11 cellular contexts compared by ENCODE assay signal in the genomic region with DNA sequence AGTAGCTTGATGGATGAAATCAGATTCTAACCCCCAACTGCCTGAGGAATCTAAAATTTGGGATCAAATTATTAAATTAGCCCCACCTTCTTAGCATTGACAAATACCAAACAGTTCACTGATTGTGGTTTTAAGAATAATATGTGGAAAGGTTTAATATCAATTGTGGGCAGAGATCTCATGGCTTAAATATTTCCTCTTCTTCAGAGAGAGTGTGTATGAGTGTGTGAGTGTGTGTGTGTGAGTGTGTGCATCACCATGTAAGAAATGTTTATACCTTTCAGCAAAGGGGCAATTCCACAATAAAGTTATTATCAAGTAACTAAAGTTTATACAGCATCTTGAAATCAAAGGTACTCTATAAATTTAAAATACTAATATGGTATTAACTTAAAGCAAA. TPM values are rescaled to one million over a fixed set of nuclear protein-coding genes. Genes with fewer than 3 reads are reported as not detected.
DNase-seq lines count a peak whose midpoint lies in the region; ATAC-seq and TF ChIP-seq lines count a peak whose summit lies in the region.
"Had no signal": no experiment of that assay in that cellular context is flagged by ENCODE, and none has a peak within 500 bp of the region (broad histone marks: within the 10 kb centered on the region; RNA-seq: fewer than 3 reads in every experiment).

No MANE protein-coding gene starts in this region.

- no peak for ATAC-seq in activated CD8-positive, alpha-beta T cell treated with anti-CD3 and anti-CD28 coated beads for 36 hours
- ATAC-seq in activated CD8-positive, alpha-beta T cell treated with anti-CD3 and anti-CD28 coated beads, Interleukin-2, amount 10 ng/mL, durations not matched to agents 7 days and 5 days: no peak
- no peak for ATAC-seq in HG03565 (IDR thresholded peaks at IDR 0.05; ENCODE audit: unreplicated experiment)
- ATAC-seq in GM21825 (IDR thresholded peaks at IDR 0.05; ENCODE audit: unreplicated experiment): no peak

- POLR2A ChIA-PET in activated CD8-positive, alpha-beta T cell treated with anti-CD3 and anti-CD28 coated beads for 36 hours (lab: Charles Lee): interaction anchor here (2.0 kb wide), 1 partner anchor 153 kb away, joined by 9 read pairs; a partner anchor contains a TSS
- POLR2A ChIA-PET in activated CD8-positive, alpha-beta T cell treated with anti-CD3 and anti-CD28 coated beads, Interleukin-2, amount 10 ng/mL, durations not matched to agents 7 days and 5 days (lab: Charles Lee): no interaction called here

- no peak overlapping the region for H3K27ac Mint-ChIP-seq in activated CD8-positive, alpha-beta T cell treated with anti-CD3 and anti-CD28 coated beads for 36 hours
- H3K27ac Mint-ChIP-seq in activated CD8-positive, alpha-beta T cell treated with anti-CD3 and anti-CD28 coated beads, Interleukin-2, amount 10 ng/mL, durations not matched to agents 7 days and 5 days: no peak overlapping the region
- no peak overlapping the region for H3K27ac Mint-ChIP-seq in T-helper 2 cell treated with Interferon-gamma antibody and Interleukin-4, amounts not matched to agents 5 μg/mL and 100 μg/mL, for 36 hours

- peaks cover 36% of the 10 kb centered on the region for H3K4me1 Mint-ChIP-seq in activated CD8-positive, alpha-beta T cell treated with anti-CD3 and anti-CD28 coated beads for 36 hours (ENCODE audit: low read depth)
- H3K4me1 Mint-ChIP-seq in activated CD8-positive, alpha-beta T cell treated with anti-CD3 and anti-CD28 coated beads, Interleukin-2, amount 10 ng/mL, durations not matched to agents 7 days and 5 days (ENCODE audit: low read depth): peaks cover 41% of the 10 kb centered on the region
- H3K4me1 Mint-ChIP-seq in T-helper 2 cell treated with Interferon-gamma antibody and Interleukin-4, amounts not matched to agents 5 μg/mL and 100 μg/mL, for 36 hours (ENCODE audit: low read depth): peaks cover 30% of the 10 kb centered on the region

- CTCF ChIA-PET in activated CD8-positive, alpha-beta T cell treated with anti-CD3 and anti-CD28 coated beads for 36 hours (lab: Charles Lee): interaction anchor here (2.3 kb wide), 1 partner anchor 10 kb away, joined by 11 read pairs; no protein-coding TSS in a partner anchor
- CTCF ChIA-PET in activated CD8-positive, alpha-beta T cell treated with anti-CD3 and anti-CD28 coated beads, Interleukin-2, amount 10 ng/mL, durations not matched to agents 7 days and 5 days (lab: Charles Lee): interaction anchor here (1.0 to 2.5 kb wide), 3 partner anchors 9 to 133 kb away, joined by 3 to 15 read pairs (median 3); no protein-coding TSS in a partner anchor

- no peak for TF ChIP-seq CTCF in activated CD8-positive, alpha-beta T cell treated with anti-CD3 and anti-CD28 coated beads for 36 hours (IDR thresholded peaks at IDR 0.05)

- H3K36me3 Mint-ChIP-seq in activated CD8-positive, alpha-beta T cell treated with anti-CD3 and anti-CD28 coated beads for 36 hours (ENCODE audit: low read depth): peaks cover 12% of the 10 kb centered on the region
- H3K36me3 Mint-ChIP-seq in activated CD8-positive, alpha-beta T cell treated with anti-CD3 and anti-CD28 coated beads, Interleukin-2, amount 10 ng/mL, durations not matched to agents 7 days and 5 days (ENCODE audit: low read depth): peaks cover 20% of the 10 kb centered on the region
- peaks cover 23% of the 10 kb centered on the region for H3K36me3 Mint-ChIP-seq in T-helper 2 cell treated with Interferon-gamma antibody and Interleukin-4, amounts not matched to agents 5 μg/mL and 100 μg/mL, for 36 hours (ENCODE audit: low read depth)

- H3K9me3 Mint-ChIP-seq in activated CD8-positive, alpha-beta T cell treated with anti-CD3 and anti-CD28 coated beads for 36 hours: peaks cover 2% of the 10 kb centered on the region
- peaks cover 6% of the 10 kb centered on the region for H3K9me3 Mint-ChIP-seq in activated CD8-positive, alpha-beta T cell treated with anti-CD3 and anti-CD28 coated beads, Interleukin-2, amount 10 ng/mL, durations not matched to agents 7 days and 5 days (ENCODE audit: insufficient read depth)
- H3K9me3 Mint-ChIP-seq in T-helper 2 cell treated with Interferon-gamma antibody and Interleukin-4, amounts not matched to agents 5 μg/mL and 100 μg/mL, for 36 hours: peaks cover 4% of the 10 kb centered on the region

- intact Hi-C loops in activated CD8-positive, alpha-beta T cell treated with anti-CD3 and anti-CD28 coated beads for 36 hours (cut with micrococcal nuclease): loop anchor here (5.0 kb wide), 1 partner anchor 152 kb away; a partner anchor contains a TSS

- H3K4me3 Mint-ChIP-seq in activated CD8-positive, alpha-beta T cell treated with anti-CD3 and anti-CD28 coated beads for 36 hours: peak overlapping the region; percentile 2
- H3K4me3 Mint-ChIP-seq in activated CD8-positive, alpha-beta T cell treated with anti-CD3 and anti-CD28 coated beads, Interleukin-2, amount 10 ng/mL, durations not matched to agents 7 days and 5 days: no peak overlapping the region
- H3K4me3 Mint-ChIP-seq in T-helper 2 cell treated with Interferon-gamma antibody and Interleukin-4, amounts not matched to agents 5 μg/mL and 100 μg/mL, for 36 hours: peak overlapping the region; percentile 48

- DNase-seq in activated CD8-positive, alpha-beta T cell treated with anti-CD3 and anti-CD28 coated beads for 36 hours: no peak
- no peak for DNase-seq in activated CD8-positive, alpha-beta T cell treated with anti-CD3 and anti-CD28 coated beads, Interleukin-2, amount 10 ng/mL, durations not matched to agents 7 days and 5 days
- no peak for DNase-seq in T-helper 2 cell treated with Interferon-gamma antibody and Interleukin-4, amounts not matched to agents 5 μg/mL and 100 μg/mL, for 36 hours (ENCODE audit: low spot score)
- DNase-seq in fibroblast of peridontal ligament (ENCODE audit: extremely low read depth) (peak; percentile 69), renal cortical epithelial cell (ENCODE audit: low read depth) (peak; percentile 63), SKM-1 treated with dmso at 0.1 percent for 144 hours (lab: John Stamatoyannopoulos, UW; ENCODE audit: unreplicated experiment) (no peak)
- DNase-seq: GOT3, NCI-H1436, occipital lobe had no signal

- no peaks in the 10 kb centered on the region for H3K27me3 Mint-ChIP-seq in activated CD8-positive, alpha-beta T cell treated with anti-CD3 and anti-CD28 coated beads for 36 hours
- no peaks in the 10 kb centered on the region for H3K27me3 Mint-ChIP-seq in activated CD8-positive, alpha-beta T cell treated with anti-CD3 and anti-CD28 coated beads, Interleukin-2, amount 10 ng/mL, durations not matched to agents 7 days and 5 days (ENCODE audit: low read depth)
- no peaks in the 10 kb centered on the region for H3K27me3 Mint-ChIP-seq in T-helper 2 cell treated with Interferon-gamma antibody and Interleukin-4, amounts not matched to agents 5 μg/mL and 100 μg/mL, for 36 hours (ENCODE audit: low read depth)

RNA-seq across cellular contexts. Expression of a gene that starts 3.2 kb away (rescaled TPM):
- total RNA-seq in activated CD8-positive, alpha-beta T cell treated with anti-CD3 and anti-CD28 coated beads for 36 hours: 10 to 100 TPM; 13.8 to 13.9 TPM
- total RNA-seq in activated CD8-positive, alpha-beta T cell treated with anti-CD3 and anti-CD28 coated beads, Interleukin-2, amount 10 ng/mL, durations not matched to agents 7 days and 5 days: 10 to 100 TPM; 16.1 to 16.4 TPM
- 77.1 and 92.9 TPM in 2 replicates for total RNA-seq in renal cortical epithelial cell

Comparison
In these comparisons a context has a peak if more than half of its experiments do, and no peak if none do; other contexts are left out.
1. DNase-seq: peak in fibroblast of peridontal ligament (single experiment) and renal cortical epithelial cell (single experiment); none in activated CD8-positive, alpha-beta T cell treated with anti-CD3 and anti-CD28 coated beads for 36 hours (single experiment), activated CD8-positive, alpha-beta T cell treated with anti-CD3 and anti-CD28 coated beads, Interleukin-2, amount 10 ng/mL, durations not matched to agents 7 days and 5 days (single experiment), T-helper 2 cell treated with Interferon-gamma antibody and Interleukin-4, amounts not matched to agents 5 μg/mL and 100 μg/mL, for 36 hours (single experiment) and SKM-1 treated with dmso at 0.1 percent for 144 hours (single experiment).